Comparison of ENCODE assay signal across 18 cellular contexts in genomic region chr15:81924667-81925183, GRCh38.
DNase-seq lines count a peak whose midpoint lies in the region; ATAC-seq and TF ChIP-seq lines count a peak whose summit lies in the region.
"Had no signal": no experiment of that assay in that cellular context is flagged by ENCODE, and none has a peak within 500 bp of the region (broad histone marks: within the 10 kb centered on the region; RNA-seq: fewer than 3 reads in every experiment).

No MANE protein-coding gene starts in this region.

- H3K4me1 ChIP-seq in heart left ventricle: peaks cover 0 to 12% (median 0%) of the 10 kb centered on the region in 12 donors
- H3K4me1 ChIP-seq in right atrium auricular region: peaks cover 0 to 9% of the 10 kb centered on the region in 2 donors
- H3K4me1 ChIP-seq: BLaER1 treated with 17β-estradiol and CSF1 and Interleukin-3, amounts not matched to agents 10 nM and 100 nM had no signal

- H3K27me3 ChIP-seq in heart left ventricle (no peaks in the 10 kb centered on the region), right atrium auricular region (no peaks in the 10 kb centered on the region)
- H3K27me3 ChIP-seq: BLaER1 treated with 17β-estradiol and CSF1 and Interleukin-3, amounts not matched to agents 10 nM and 100 nM had no signal

- no peak for TF ChIP-seq POLR2A in heart left ventricle (IDR thresholded peaks at IDR 0.05)

- H3K9me3 ChIP-seq in heart left ventricle: peaks cover 0 to 29% (median 5%) of the 10 kb centered on the region in 12 donors
- H3K9me3 ChIP-seq in right atrium auricular region: peaks cover 0 to 20% of the 10 kb centered on the region in 2 donors

- no peaks in the 10 kb centered on the region for H3K4me1 Mint-ChIP-seq in activated naive CD8-positive, alpha-beta T cell treated with anti-CD3 and anti-CD28 coated beads, Interleukin-2, amount 50 U/mL, for 24 hours

- H3K4me3 Mint-ChIP-seq in activated naive CD8-positive, alpha-beta T cell treated with anti-CD3 and anti-CD28 coated beads, Interleukin-2, amount 50 U/mL, for 24 hours: no peak overlapping the region
- H3K4me3 Mint-ChIP-seq: CD4-positive, alpha-beta T cell had no signal

- H3K27ac ChIP-seq in heart left ventricle (peak overlapping the region in 6 of 12 donors; percentile 22 to 59 (median 52)), right atrium auricular region (no peak overlapping the region)
- H3K27ac ChIP-seq: BLaER1 treated with 17β-estradiol and CSF1 and Interleukin-3, amounts not matched to agents 10 nM and 100 nM; RWPE1 had no signal

- in situ Hi-C loops in astrocyte of the cerebellum (cut with HindIII; ENCODE audit: low sequenced_read_pairs): no loop called here

- H3K36me3 ChIP-seq in heart left ventricle: no peaks in the 10 kb centered on the region
- no peaks in the 10 kb centered on the region for H3K36me3 ChIP-seq in right atrium auricular region
- H3K36me3 ChIP-seq: BLaER1 treated with 17β-estradiol and CSF1 and Interleukin-3, amounts not matched to agents 10 nM and 100 nM had no signal

- H3K27me3 Mint-ChIP-seq in activated naive CD8-positive, alpha-beta T cell treated with anti-CD3 and anti-CD28 coated beads, Interleukin-2, amount 50 U/mL, for 24 hours: peaks cover 10% of the 10 kb centered on the region

- peak in 1 of 5 donors; percentile 21 for DNase-seq in heart left ventricle
- DNase-seq in right atrium auricular region (ENCODE audit: low spot score): no peak
- DNase-seq in astrocyte of the cerebellum (ENCODE audit: low read depth): peak; percentile 4
- peak; percentile 9 for DNase-seq in kidney tubule cell (ENCODE audit: low spot score)
- DNase-seq in germinal center (ENCODE audit: low spot score): no peak
- no peak for DNase-seq in retina
- no peak for DNase-seq in activated naive CD8-positive, alpha-beta T cell treated with anti-CD3 and anti-CD28 coated beads, Interleukin-2, amount 50 U/mL, for 24 hours
- DNase-seq: AML-193; CD4-positive, alpha-beta T cell; KG1; MM.1S; NCI-H2029; NCI-H526 treated with DMSO at 0.1 percent for 48 hours; SIG-M5; SK-N-SH had no signal

- intact Hi-C loops in heart left ventricle (cut with DNase I): no loop called here

- no peaks in the 10 kb centered on the region for H3K36me3 Mint-ChIP-seq in activated naive CD8-positive, alpha-beta T cell treated with anti-CD3 and anti-CD28 coated beads, Interleukin-2, amount 50 U/mL, for 24 hours (ENCODE audit: low read depth)

- H3K9me3 Mint-ChIP-seq in activated naive CD8-positive, alpha-beta T cell treated with anti-CD3 and anti-CD28 coated beads, Interleukin-2, amount 50 U/mL, for 24 hours: peaks cover 11% of the 10 kb centered on the region
- H3K9me3 Mint-ChIP-seq: CD4-positive, alpha-beta T cell had no signal

- TF ChIP-seq CTCF in heart left ventricle (IDR thresholded peaks at IDR 0.05): no peak
- no peak for TF ChIP-seq CTCF in right atrium auricular region (IDR thresholded peaks at IDR 0.05)
- TF ChIP-seq CTCF in astrocyte of the cerebellum (IDR thresholded peaks at IDR 0.05; ENCODE audit: low read depth, low read length, missing control alignments): no peak

- H3K4me3 ChIP-seq in heart left ventricle (no peak overlapping the region), right atrium auricular region (no peak overlapping the region), astrocyte of the cerebellum (ENCODE audit: low read depth, low read length) (no peak overlapping the region)
- H3K4me3 ChIP-seq: BLaER1 treated with 17β-estradiol and CSF1 and Interleukin-3, amounts not matched to agents 10 nM and 100 nM had no signal

- H3K27ac Mint-ChIP-seq in activated naive CD8-positive, alpha-beta T cell treated with anti-CD3 and anti-CD28 coated beads, Interleukin-2, amount 50 U/mL, for 24 hours: no peak overlapping the region
- H3K27ac Mint-ChIP-seq: CD4-positive, alpha-beta T cell had no signal

- ATAC-seq in heart left ventricle: peak; percentile 26 to 67 (median 59)
- no peak for ATAC-seq in activated naive CD8-positive, alpha-beta T cell treated with anti-CD3 and anti-CD28 coated beads, Interleukin-2, amount 50 U/mL, for 24 hours
- ATAC-seq: Panc1 had no signal

- 55 to 60% (median 60%) methylated on average over 4 of the region's 4 CpGs for WGBS in heart left ventricle, 4 donors

Comparison
In these comparisons a context has a peak if more than half of its experiments do, and no peak if none do; other contexts are left out.
1. DNase-seq: peak in astrocyte of the cerebellum (single experiment) and kidney tubule cell (single experiment); none in right atrium auricular region (single experiment), germinal center (single experiment), retina (single experiment) and activated naive CD8-positive, alpha-beta T cell treated with anti-CD3 and anti-CD28 coated beads, Interleukin-2, amount 50 U/mL, for 24 hours (single experiment).